In genomic region chr6:75176076-75176582, GRCh38 we compare ENCODE assay signal across 26 cellular contexts. TPM values are rescaled to one million over a fixed set of nuclear protein-coding genes. Genes with fewer than 3 reads are reported as not detected.
"Had no signal": no experiment of that assay in that cellular context is flagged by ENCODE, and none has a peak within 500 bp of the region (broad histone marks: within the 10 kb centered on the region; RNA-seq: fewer than 3 reads in every experiment).

No MANE protein-coding gene starts in this region.

- H3K4me3 Mint-ChIP-seq: immature natural killer cell; naive thymus-derived CD4-positive, alpha-beta T cell; nephron; neural progenitor cell; stimulated activated naive CD8-positive, alpha-beta T cell treated with anti-CD3 and anti-CD28 coated beads, Interleukin-15, amount 100 ng/mL, for 72 hours had no signal

- H3K36me3 ChIP-seq: neural progenitor cell, spleen, transverse colon, upper lobe of right lung, uterus had no signal

- H3K9me3 Mint-ChIP-seq: naive thymus-derived CD4-positive, alpha-beta T cell; nephron; neural progenitor cell; stimulated activated naive CD8-positive, alpha-beta T cell treated with anti-CD3 and anti-CD28 coated beads, Interleukin-15, amount 100 ng/mL, for 72 hours had no signal

- H3K36me3 Mint-ChIP-seq: immature natural killer cell; naive thymus-derived CD4-positive, alpha-beta T cell; neural progenitor cell had no signal

- H3K27ac Mint-ChIP-seq: immature natural killer cell; naive thymus-derived CD4-positive, alpha-beta T cell; nephron; neural progenitor cell; stimulated activated naive CD8-positive, alpha-beta T cell treated with anti-CD3 and anti-CD28 coated beads, Interleukin-15, amount 100 ng/mL, for 72 hours had no signal

- H3K4me3 ChIP-seq: dorsolateral prefrontal cortex, lung, neural progenitor cell, ovary, psoas muscle, skin epidermis, spleen, suprapubic skin, transverse colon, upper lobe of right lung, uterus had no signal

- H3K4me1 ChIP-seq: neural progenitor cell, psoas muscle, spleen, upper lobe of right lung, uterus had no signal

- H3K27me3 ChIP-seq: neural progenitor cell, ovary, suprapubic skin, transverse colon, upper lobe of right lung, uterus had no signal

- DNase-seq: dorsolateral prefrontal cortex; effector CD4-positive, alpha-beta T cell; hypothalamus; immature natural killer cell; islet precursor cell; mesendoderm; midbrain; naive thymus-derived CD4-positive, alpha-beta T cell; nucleus accumbens; ovary; posterior cingulate gyrus; psoas muscle; right cardiac atrium; spleen; stimulated activated CD4-positive, alpha-beta T cell treated with anti-CD3 and anti-CD28 coated beads, Interleukin-4, amount 100 ng/mL, for 4 hours; stimulated activated naive CD4-positive, alpha-beta T cell; stimulated activated naive CD8-positive, alpha-beta T cell treated with anti-CD3 and anti-CD28 coated beads, Interleukin-15, amount 100 ng/mL, for 72 hours; transverse colon; upper lobe of right lung; uterus had no signal

- H2AFZ ChIP-seq: neural progenitor cell had no signal

- H3K4me1 Mint-ChIP-seq: immature natural killer cell; naive thymus-derived CD4-positive, alpha-beta T cell; neural progenitor cell; stimulated activated naive CD8-positive, alpha-beta T cell treated with anti-CD3 and anti-CD28 coated beads, Interleukin-15, amount 100 ng/mL, for 72 hours had no signal

- H3K4me2 ChIP-seq: neural progenitor cell had no signal

- H3K27ac ChIP-seq: dorsolateral prefrontal cortex, neural progenitor cell, ovary, psoas muscle, skin epidermis, spleen, suprapubic skin, transverse colon, upper lobe of right lung, uterus had no signal

- ATAC-seq: left lobe of liver; naive thymus-derived CD4-positive, alpha-beta T cell; psoas muscle; right cardiac atrium; stimulated activated naive CD8-positive, alpha-beta T cell treated with anti-CD3 and anti-CD28 coated beads, Interleukin-15, amount 100 ng/mL, for 72 hours; upper lobe of right lung had no signal

- H3K9ac ChIP-seq: neural progenitor cell had no signal

- H3K9me3 ChIP-seq: ovary, psoas muscle, spleen, suprapubic skin, transverse colon, upper lobe of right lung, uterus had no signal

RNA-seq across cellular contexts. Expression of gene COL12A1, which starts 29.7 kb away (rescaled TPM):
- polyA plus RNA-seq: immature natural killer cell; naive thymus-derived CD4-positive, alpha-beta T cell had no signal
